In genomic region chr3:20047341-20047779, GRCh38 we compare ENCODE assay signal across 17 cellular contexts. TPM values are rescaled to one million over a fixed set of nuclear protein-coding genes. Genes with fewer than 3 reads are reported as not detected.
DNase-seq lines count a peak whose midpoint lies in the region; ATAC-seq and TF ChIP-seq lines count a peak whose summit lies in the region.
"Had no signal": no experiment of that assay in that cellular context is flagged by ENCODE, and none has a peak within 500 bp of the region (broad histone marks: within the 10 kb centered on the region; RNA-seq: fewer than 3 reads in every experiment).

No MANE protein-coding gene starts in this region.

- peaks cover 18 to 26% of the 10 kb centered on the region in 2 donors for H3K4me1 ChIP-seq in adrenal gland (replicated peaks in 1 of 2)

- 92 to 96% (median 93%) methylated on average over 7 of the region's 7 CpGs for WGBS in adrenal gland, 4 donors

- H3K27me3 ChIP-seq in adrenal gland = no peaks in the 10 kb centered on the region
- H3K27me3 ChIP-seq: hepatocyte had no signal

- no peak overlapping the region for H3K27ac ChIP-seq in adrenal gland
- H3K27ac ChIP-seq: epithelial cell of prostate, hepatocyte had no signal

- TF ChIP-seq CTCF in nephron progenitor cell (IDR thresholded peaks at IDR 0.05) (no peak), adrenal gland (IDR thresholded peaks at IDR 0.05) (no peak)

- no peaks in the 10 kb centered on the region for H3K27me3 Mint-ChIP-seq in activated T-cell treated with anti-CD3 and anti-CD28 coated beads, Interleukin-2, amount 50 U/mL, for 72 hours (ENCODE audit: low read depth)
- H3K27me3 Mint-ChIP-seq in activated naive CD8-positive, alpha-beta T cell treated with anti-CD3 and anti-CD28 coated beads for 36 hours = no peaks in the 10 kb centered on the region
- H3K27me3 Mint-ChIP-seq in nephron progenitor cell (ENCODE audit: low read depth, poor library complexity) = no peaks in the 10 kb centered on the region

- TF ChIP-seq POLR2A in adrenal gland (IDR thresholded peaks at IDR 0.05) = no peak

- peak overlapping the region; percentile 60 to 66 for H3K4me3 Mint-ChIP-seq in activated T-cell treated with anti-CD3 and anti-CD28 coated beads, Interleukin-2, amount 50 U/mL, for 72 hours
- no peak overlapping the region for H3K4me3 Mint-ChIP-seq in activated naive CD8-positive, alpha-beta T cell treated with anti-CD3 and anti-CD28 coated beads for 36 hours
- H3K4me3 Mint-ChIP-seq in nephron progenitor cell = no peak overlapping the region

- DNase-seq in activated T-cell treated with anti-CD3 and anti-CD28 coated beads, Interleukin-2, amount 50 U/mL, for 72 hours = no peak
- no peak for DNase-seq in activated T-cell treated with anti-CD3 and anti-CD28 coated beads for 4 hours
- no peak for DNase-seq in activated naive CD8-positive, alpha-beta T cell treated with anti-CD3 and anti-CD28 coated beads for 36 hours
- DNase-seq in nephron progenitor cell = no peak
- DNase-seq in adrenal gland = no peak
- no peak for DNase-seq in NCI-H748 (lab: John Stamatoyannopoulos, UW; ENCODE audit: unreplicated experiment)
- DNase-seq: activated CD8-positive, alpha-beta memory T cell treated with anti-CD3 and anti-CD28 coated beads, Interleukin-2, amount 50 U/mL, for 48 hours; cerebellar nuclear complex; NCI-H1048 had no signal

- no peaks in the 10 kb centered on the region for H3K36me3 Mint-ChIP-seq in activated T-cell treated with anti-CD3 and anti-CD28 coated beads, Interleukin-2, amount 50 U/mL, for 72 hours (ENCODE audit: insufficient read depth in 2 of 2)
- H3K36me3 Mint-ChIP-seq in activated naive CD8-positive, alpha-beta T cell treated with anti-CD3 and anti-CD28 coated beads for 36 hours = no peaks in the 10 kb centered on the region
- no peaks in the 10 kb centered on the region for H3K36me3 Mint-ChIP-seq in nephron progenitor cell (ENCODE audit: low read depth)

- H3K27ac Mint-ChIP-seq in activated T-cell treated with anti-CD3 and anti-CD28 coated beads, Interleukin-2, amount 50 U/mL, for 72 hours = peak overlapping the region; percentile 54
- H3K27ac Mint-ChIP-seq in activated naive CD8-positive, alpha-beta T cell treated with anti-CD3 and anti-CD28 coated beads for 36 hours = peak overlapping the region; percentile 4
- peak overlapping the region; percentile 43 for H3K27ac Mint-ChIP-seq in nephron progenitor cell

- H3K36me3 ChIP-seq in adrenal gland (replicated peaks in 1 of 2) = no peaks in the 10 kb centered on the region

- no peaks in the 10 kb centered on the region for H3K9me3 Mint-ChIP-seq in activated T-cell treated with anti-CD3 and anti-CD28 coated beads, Interleukin-2, amount 50 U/mL, for 72 hours
- H3K9me3 Mint-ChIP-seq in activated naive CD8-positive, alpha-beta T cell treated with anti-CD3 and anti-CD28 coated beads for 36 hours = no peaks in the 10 kb centered on the region
- H3K9me3 Mint-ChIP-seq in nephron progenitor cell = no peaks in the 10 kb centered on the region

- intact Hi-C loops in adrenal gland (cut with DNase I) = loop anchor here (10.0 kb wide), 2 partner anchors 103 to 137 kb away; partner anchors contain the start of genes RAB5A (in 1 of the 2) and SGO1 (in 1 of the 2)

- no peaks in the 10 kb centered on the region for H3K9me3 ChIP-seq in adrenal gland (replicated peaks in 1 of 3)

- H3K4me3 ChIP-seq in adrenal gland = no peak overlapping the region
- H3K4me3 ChIP-seq: hepatocyte had no signal

- peaks cover 81% of the 10 kb centered on the region for H3K4me1 Mint-ChIP-seq in activated T-cell treated with anti-CD3 and anti-CD28 coated beads, Interleukin-2, amount 50 U/mL, for 72 hours (ENCODE audit: low read depth)
- H3K4me1 Mint-ChIP-seq in activated naive CD8-positive, alpha-beta T cell treated with anti-CD3 and anti-CD28 coated beads for 36 hours = peaks cover 56% of the 10 kb centered on the region
- H3K4me1 Mint-ChIP-seq in nephron progenitor cell = peaks cover 58% of the 10 kb centered on the region

- peak; percentile 16 to 27 for ATAC-seq in activated T-cell treated with anti-CD3 and anti-CD28 coated beads, Interleukin-2, amount 50 U/mL, for 72 hours (replicated peaks in 1 of 2)
- ATAC-seq in GM18907 (IDR thresholded peaks at IDR 0.05; ENCODE audit: unreplicated experiment) (no peak), HG02973 (IDR thresholded peaks at IDR 0.05; ENCODE audit: unreplicated experiment) (no peak)

RNA-seq across cellular contexts. Expression of gene KAT2B, which starts 7.1 kb away (rescaled TPM):
- total RNA-seq in activated T-cell treated with anti-CD3 and anti-CD28 coated beads, Interleukin-2, amount 50 U/mL, for 72 hours = 10 to 100 TPM; 26.7 to 37.3 TPM
- total RNA-seq in activated naive CD8-positive, alpha-beta T cell treated with anti-CD3 and anti-CD28 coated beads for 36 hours = 10 to 100 TPM; 11.7 to 17.0 TPM
- total RNA-seq in adrenal gland = 10 to 100 TPM; 17.0 to 32.2 (median 21.3) TPM
- polyA plus RNA-seq in adrenal gland = 10 to 100 TPM in 2 of 3 donors, 1 to 10 TPM in 1; 5.4 to 16.7 (median 10.6) TPM

RNA-seq across cellular contexts. Expression of gene PP2D1, which starts 35.3 kb away (rescaled TPM):
- total RNA-seq in activated T-cell treated with anti-CD3 and anti-CD28 coated beads, Interleukin-2, amount 50 U/mL, for 72 hours = not detected
- not detected for total RNA-seq in activated naive CD8-positive, alpha-beta T cell treated with anti-CD3 and anti-CD28 coated beads for 36 hours
- not detected for total RNA-seq in adrenal gland
- not detected for polyA plus RNA-seq in adrenal gland
- total RNA-seq: hepatocyte, pulmonary artery endothelial cell, SK-MEL-5, urinary bladder had no signal
- polyA plus RNA-seq: AG04450, urinary bladder had no signal

Comparison
In these comparisons a context has a peak if more than half of its experiments do, and no peak if none do; other contexts are left out.
1. ATAC-seq: peak in activated T-cell treated with anti-CD3 and anti-CD28 coated beads, Interleukin-2, amount 50 U/mL, for 72 hours (2 of 2); none in GM18907 (single experiment) and HG02973 (single experiment).
2. H3K27ac Mint-ChIP-seq: peak in every context shown above with its lines; median percentile 54 in activated T-cell treated with anti-CD3 and anti-CD28 coated beads, Interleukin-2, amount 50 U/mL, for 72 hours; 43 in nephron progenitor cell; 4 in activated naive CD8-positive, alpha-beta T cell treated with anti-CD3 and anti-CD28 coated beads for 36 hours.
3. H3K4me3 Mint-ChIP-seq: peak in activated T-cell treated with anti-CD3 and anti-CD28 coated beads, Interleukin-2, amount 50 U/mL, for 72 hours (2 of 2); none in activated naive CD8-positive, alpha-beta T cell treated with anti-CD3 and anti-CD28 coated beads for 36 hours (single experiment) and nephron progenitor cell (single experiment).